ENCODE assay signal across 20 cellular contexts in genomic region chr11:31000412-31000811, GRCh38.
"Had no signal": no experiment of that assay in that cellular context is flagged by ENCODE, and none has a peak within 500 bp of the region (broad histone marks: within the 10 kb centered on the region; RNA-seq: fewer than 3 reads in every experiment).

No MANE protein-coding gene starts in this region.

- ATAC-seq: naive thymus-derived CD4-positive, alpha-beta T cell; natural killer cell; pancreas; right cardiac atrium; right lobe of liver; stimulated activated effector memory CD8-positive, alpha-beta T cell treated with anti-CD3 and anti-CD28 coated beads, Interleukin-12 subunit alpha, Interleukin-12 subunit beta, amount 100 ng/mL, for 72 hours; stimulated activated naive B cell treated with anti-CD40 and anti-IgM and Interleukin-4, amounts not matched to agents 10 μg/mL and 1 μg/mL and 100 μg/mL, for 72 hours had no signal

- DNase-seq: naive thymus-derived CD4-positive, alpha-beta T cell; natural killer cell; nucleus accumbens; pancreas; right cardiac atrium; right lobe of liver; sigmoid colon; small intestine; stimulated activated CD4-positive, alpha-beta T cell treated with anti-CD3 and anti-CD28 coated beads, Interleukin-15, amount 100 ng/mL, for 24 hours; stimulated activated CD4-positive, alpha-beta T cell treated with anti-CD3 and anti-CD28 coated beads, Interleukin-2, amount 100 ng/mL, for 24 hours; stimulated activated CD4-positive, alpha-beta T cell treated with anti-CD3 and anti-CD28 coated beads, Interleukin-2, amount 100 ng/mL, for 48 hours; stimulated activated CD4-positive, alpha-beta T cell treated with anti-CD3 and anti-CD28 coated beads, Interleukin-4, amount 100 ng/mL, for 24 hours; stimulated activated naive B cell treated with anti-CD40 and anti-IgM and Interleukin-4, amounts not matched to agents 10 μg/mL and 1 μg/mL and 100 μg/mL, for 72 hours; stimulated activated naive CD4-positive, alpha-beta T cell treated with Interleukin-2 at 50 U/mL for 16 hours; stomach; thyroid gland; trophoblast cell; upper lobe of left lung; uterus had no signal
